Comparison of ENCODE assay signal across 1 cellular context in the genomic region with DNA sequence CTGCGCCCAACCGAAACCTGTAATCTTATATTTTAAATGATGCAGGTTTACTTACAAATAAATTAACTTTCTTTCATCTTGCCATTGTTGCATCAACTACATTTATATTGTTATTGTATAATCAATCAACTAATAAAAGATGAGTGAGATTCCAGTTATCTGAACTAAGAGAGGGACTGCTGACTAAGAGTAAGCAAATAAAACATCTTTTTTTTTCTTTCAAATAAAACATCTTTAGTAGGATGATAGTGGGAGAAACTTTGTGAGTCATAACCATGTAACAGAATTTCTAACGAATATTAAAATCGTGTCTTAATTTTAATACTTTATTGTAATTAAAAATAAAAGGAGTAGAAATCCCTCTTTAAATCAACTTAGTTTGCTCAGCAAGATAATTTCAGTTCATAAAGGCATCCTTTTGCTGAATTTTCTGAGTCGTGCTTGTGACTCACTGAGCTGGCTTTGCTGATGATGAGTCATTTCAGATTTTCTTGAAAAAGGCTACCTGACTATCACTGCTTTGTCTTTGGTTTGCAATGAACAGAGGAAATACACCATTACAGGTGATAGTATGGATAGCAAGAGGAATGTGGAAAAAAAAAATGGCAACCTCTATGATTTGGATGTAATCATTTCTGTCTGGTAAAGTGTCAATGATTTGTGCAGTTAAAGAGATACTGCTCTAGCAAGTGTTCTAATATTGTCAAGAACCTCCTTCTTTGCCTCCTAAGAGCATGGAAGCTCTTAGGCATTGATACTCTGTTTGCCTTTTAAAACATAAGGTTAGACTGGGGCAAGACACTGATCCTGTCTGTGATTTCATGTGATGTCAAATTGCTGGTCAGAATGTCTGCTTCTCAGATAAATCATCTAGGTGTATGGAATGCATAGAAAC.
TF ChIP-seq lines count a peak whose summit lies in the region.

No MANE protein-coding gene starts in this region.

TF ChIP-seq in HepG2, 621 proteins besides CTCF, POLR2A, EP300 and RAD21 (continued from another document):
- TF ChIP-seq, protein P1, sequence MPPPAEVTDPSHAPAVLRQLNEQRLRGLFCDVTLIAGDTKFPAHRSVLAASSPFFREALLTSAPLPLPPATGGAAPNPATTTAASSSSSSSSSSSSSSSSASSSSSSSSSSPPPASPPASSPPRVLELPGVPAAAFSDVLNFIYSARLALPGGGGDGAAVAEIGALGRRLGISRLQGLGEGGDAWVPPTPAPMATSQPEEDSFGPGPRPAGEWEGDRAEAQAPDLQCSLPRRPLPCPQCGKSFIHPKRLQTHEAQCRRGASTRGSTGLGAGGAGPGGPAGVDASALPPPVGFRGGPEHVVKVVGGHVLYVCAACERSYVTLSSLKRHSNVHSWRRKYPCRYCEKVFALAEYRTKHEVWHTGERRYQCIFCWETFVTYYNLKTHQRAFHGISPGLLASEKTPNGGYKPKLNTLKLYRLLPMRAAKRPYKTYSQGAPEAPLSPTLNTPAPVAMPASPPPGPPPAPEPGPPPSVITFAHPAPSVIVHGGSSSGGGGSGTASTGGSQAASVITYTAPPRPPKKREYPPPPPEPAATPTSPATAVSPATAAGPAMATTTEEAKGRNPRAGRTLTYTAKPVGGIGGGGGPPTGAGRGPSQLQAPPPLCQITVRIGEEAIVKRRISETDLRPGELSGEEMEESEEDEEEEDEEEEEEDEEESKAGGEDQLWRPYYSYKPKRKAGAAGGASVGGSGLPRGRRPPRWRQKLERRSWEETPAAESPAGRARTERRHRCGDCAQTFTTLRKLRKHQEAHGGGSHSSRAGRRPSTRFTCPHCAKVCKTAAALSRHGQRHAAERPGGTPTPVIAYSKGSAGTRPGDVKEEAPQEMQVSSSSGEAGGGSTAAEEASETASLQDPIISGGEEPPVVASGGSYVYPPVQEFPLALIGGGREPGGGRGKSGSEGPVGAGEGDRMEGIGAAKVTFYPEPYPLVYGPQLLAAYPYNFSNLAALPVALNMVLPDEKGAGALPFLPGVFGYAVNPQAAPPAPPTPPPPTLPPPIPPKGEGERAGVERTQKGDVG (CRISPR knock-in tag; IDR thresholded peaks at IDR 0.05; ENCODE audit: borderline replicate concordance): no peak
- TF ChIP-seq, protein P2, sequence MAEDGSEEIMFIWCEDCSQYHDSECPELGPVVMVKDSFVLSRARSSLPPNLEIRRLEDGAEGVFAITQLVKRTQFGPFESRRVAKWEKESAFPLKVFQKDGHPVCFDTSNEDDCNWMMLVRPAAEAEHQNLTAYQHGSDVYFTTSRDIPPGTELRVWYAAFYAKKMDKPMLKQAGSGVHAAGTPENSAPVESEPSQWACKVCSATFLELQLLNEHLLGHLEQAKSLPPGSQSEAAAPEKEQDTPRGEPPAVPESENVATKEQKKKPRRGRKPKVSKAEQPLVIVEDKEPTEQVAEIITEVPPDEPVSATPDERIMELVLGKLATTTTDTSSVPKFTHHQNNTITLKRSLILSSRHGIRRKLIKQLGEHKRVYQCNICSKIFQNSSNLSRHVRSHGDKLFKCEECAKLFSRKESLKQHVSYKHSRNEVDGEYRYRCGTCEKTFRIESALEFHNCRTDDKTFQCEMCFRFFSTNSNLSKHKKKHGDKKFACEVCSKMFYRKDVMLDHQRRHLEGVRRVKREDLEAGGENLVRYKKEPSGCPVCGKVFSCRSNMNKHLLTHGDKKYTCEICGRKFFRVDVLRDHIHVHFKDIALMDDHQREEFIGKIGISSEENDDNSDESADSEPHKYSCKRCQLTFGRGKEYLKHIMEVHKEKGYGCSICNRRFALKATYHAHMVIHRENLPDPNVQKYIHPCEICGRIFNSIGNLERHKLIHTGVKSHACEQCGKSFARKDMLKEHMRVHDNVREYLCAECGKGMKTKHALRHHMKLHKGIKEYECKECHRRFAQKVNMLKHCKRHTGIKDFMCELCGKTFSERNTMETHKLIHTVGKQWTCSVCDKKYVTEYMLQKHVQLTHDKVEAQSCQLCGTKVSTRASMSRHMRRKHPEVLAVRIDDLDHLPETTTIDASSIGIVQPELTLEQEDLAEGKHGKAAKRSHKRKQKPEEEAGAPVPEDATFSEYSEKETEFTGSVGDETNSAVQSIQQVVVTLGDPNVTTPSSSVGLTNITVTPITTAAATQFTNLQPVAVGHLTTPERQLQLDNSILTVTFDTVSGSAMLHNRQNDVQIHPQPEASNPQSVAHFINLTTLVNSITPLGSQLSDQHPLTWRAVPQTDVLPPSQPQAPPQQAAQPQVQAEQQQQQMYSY (CRISPR knock-in tag; IDR thresholded peaks at IDR 0.05): no peak
